8 cellular contexts compared by ENCODE assay signal in the genomic region with DNA sequence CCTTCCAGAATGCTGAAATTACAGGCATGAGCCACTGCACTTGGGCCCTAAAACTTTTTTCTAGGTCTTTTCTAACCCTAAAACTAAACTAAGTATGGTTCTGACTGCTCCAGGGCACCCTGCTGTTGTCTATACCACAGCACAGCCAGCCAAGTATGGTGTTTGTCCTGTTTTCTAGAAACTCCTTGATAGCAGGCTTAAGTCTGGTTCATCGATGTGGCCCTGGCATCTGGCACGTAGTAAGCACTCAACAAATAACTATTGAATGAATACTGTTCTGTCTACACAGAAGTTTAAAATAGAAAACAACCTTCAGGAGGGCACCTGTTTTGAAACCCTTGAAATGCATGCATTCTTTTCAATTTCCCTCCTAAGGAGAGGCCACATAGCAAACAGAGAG.
"Had no signal": no experiment of that assay in that cellular context is flagged by ENCODE, and none has a peak within 500 bp of the region (broad histone marks: within the 10 kb centered on the region; RNA-seq: fewer than 3 reads in every experiment).

No MANE protein-coding gene starts in this region.

- H3K4me3 ChIP-seq: GM23248 had no signal

- DNase-seq: GM23248, GOT3, H9, HCEC 1CT, IMR-90, KBM-7 had no signal

- H2AFZ ChIP-seq: GM23248 had no signal

- H3K27ac ChIP-seq: GM23248 had no signal

- FAIRE-seq: H54, HTR-8/SVneo had no signal

- H3K9ac ChIP-seq: GM23248 had no signal
